Comparison of ENCODE assay signal across 1 cellular context in the genomic region with DNA sequence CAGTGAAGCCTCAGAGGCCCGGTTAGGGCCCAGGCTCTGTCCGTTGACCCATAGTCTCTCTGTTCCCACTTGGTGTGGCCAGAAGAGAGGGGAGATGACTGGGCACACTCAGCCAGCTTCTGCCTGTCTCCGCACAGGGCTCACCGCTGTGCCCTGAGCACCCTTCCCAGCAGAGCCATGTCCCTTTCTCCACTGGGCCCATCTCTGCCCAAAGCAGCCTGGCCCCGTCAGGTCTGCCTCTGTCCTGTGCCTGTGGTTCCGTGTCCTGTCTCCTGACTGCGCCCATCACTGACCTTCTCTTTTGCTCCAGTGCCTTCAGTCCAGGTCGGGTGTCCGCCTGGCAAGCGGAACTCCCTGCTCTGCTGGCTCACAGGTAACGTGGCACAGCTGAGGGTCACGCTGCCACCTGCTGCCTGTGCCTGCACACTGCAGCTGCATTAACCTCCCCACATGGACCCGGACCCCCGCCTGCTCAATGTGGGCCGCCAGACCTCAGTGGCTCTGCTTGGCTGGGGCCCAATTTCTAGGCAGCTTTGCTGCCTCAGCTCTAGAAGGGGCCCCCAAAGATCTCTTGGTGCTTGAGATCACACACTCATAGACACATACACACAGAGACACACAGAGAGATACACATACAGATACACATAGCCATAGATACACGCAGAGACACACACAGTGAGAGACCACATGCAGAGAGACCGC.
TF ChIP-seq lines count a peak whose summit lies in the region.

No MANE protein-coding gene starts in this region.

TF ChIP-seq in HCT116, 20 proteins besides CTCF, POLR2A, EP300 and RAD21 (continued from another document):
- TF ChIP-seq, protein P1, sequence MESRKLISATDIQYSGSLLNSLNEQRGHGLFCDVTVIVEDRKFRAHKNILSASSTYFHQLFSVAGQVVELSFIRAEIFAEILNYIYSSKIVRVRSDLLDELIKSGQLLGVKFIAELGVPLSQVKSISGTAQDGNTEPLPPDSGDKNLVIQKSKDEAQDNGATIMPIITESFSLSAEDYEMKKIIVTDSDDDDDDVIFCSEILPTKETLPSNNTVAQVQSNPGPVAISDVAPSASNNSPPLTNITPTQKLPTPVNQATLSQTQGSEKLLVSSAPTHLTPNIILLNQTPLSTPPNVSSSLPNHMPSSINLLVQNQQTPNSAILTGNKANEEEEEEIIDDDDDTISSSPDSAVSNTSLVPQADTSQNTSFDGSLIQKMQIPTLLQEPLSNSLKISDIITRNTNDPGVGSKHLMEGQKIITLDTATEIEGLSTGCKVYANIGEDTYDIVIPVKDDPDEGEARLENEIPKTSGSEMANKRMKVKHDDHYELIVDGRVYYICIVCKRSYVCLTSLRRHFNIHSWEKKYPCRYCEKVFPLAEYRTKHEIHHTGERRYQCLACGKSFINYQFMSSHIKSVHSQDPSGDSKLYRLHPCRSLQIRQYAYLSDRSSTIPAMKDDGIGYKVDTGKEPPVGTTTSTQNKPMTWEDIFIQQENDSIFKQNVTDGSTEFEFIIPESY (IDR thresholded peaks at IDR 0.05; ENCODE audit: extremely low read depth, insufficient replicate concordance, low read length) = no peak
- TF ChIP-seq, protein P2, sequence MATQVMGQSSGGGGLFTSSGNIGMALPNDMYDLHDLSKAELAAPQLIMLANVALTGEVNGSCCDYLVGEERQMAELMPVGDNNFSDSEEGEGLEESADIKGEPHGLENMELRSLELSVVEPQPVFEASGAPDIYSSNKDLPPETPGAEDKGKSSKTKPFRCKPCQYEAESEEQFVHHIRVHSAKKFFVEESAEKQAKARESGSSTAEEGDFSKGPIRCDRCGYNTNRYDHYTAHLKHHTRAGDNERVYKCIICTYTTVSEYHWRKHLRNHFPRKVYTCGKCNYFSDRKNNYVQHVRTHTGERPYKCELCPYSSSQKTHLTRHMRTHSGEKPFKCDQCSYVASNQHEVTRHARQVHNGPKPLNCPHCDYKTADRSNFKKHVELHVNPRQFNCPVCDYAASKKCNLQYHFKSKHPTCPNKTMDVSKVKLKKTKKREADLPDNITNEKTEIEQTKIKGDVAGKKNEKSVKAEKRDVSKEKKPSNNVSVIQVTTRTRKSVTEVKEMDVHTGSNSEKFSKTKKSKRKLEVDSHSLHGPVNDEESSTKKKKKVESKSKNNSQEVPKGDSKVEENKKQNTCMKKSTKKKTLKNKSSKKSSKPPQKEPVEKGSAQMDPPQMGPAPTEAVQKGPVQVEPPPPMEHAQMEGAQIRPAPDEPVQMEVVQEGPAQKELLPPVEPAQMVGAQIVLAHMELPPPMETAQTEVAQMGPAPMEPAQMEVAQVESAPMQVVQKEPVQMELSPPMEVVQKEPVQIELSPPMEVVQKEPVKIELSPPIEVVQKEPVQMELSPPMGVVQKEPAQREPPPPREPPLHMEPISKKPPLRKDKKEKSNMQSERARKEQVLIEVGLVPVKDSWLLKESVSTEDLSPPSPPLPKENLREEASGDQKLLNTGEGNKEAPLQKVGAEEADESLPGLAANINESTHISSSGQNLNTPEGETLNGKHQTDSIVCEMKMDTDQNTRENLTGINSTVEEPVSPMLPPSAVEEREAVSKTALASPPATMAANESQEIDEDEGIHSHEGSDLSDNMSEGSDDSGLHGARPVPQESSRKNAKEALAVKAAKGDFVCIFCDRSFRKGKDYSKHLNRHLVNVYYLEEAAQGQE (IDR thresholded peaks at IDR 0.05; ENCODE audit: low read depth) = no peak
- no peak for TF ChIP-seq SP1 (IDR thresholded peaks at IDR 0.05; ENCODE audit: low read depth)
- TF ChIP-seq CBX3 (IDR thresholded peaks at IDR 0.05; ENCODE audit: low read depth) = no peak
- TF ChIP-seq ZFX (IDR thresholded peaks at IDR 0.05) = no peak
- no peak for TF ChIP-seq CEBPB (IDR thresholded peaks at IDR 0.05; ENCODE audit: low read depth)
- TF ChIP-seq, protein P3, sequence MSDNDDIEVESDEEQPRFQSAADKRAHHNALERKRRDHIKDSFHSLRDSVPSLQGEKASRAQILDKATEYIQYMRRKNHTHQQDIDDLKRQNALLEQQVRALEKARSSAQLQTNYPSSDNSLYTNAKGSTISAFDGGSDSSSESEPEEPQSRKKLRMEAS (IDR thresholded peaks at IDR 0.05) = no peak
